ENCODE assay signal across 9 cellular contexts in genomic region chr2:177147093-177147694, GRCh38.
DNase-seq lines count a peak whose midpoint lies in the region; ATAC-seq, FAIRE-seq and TF ChIP-seq lines count a peak whose summit lies in the region.
"Had no signal": no experiment of that assay in that cellular context is flagged by ENCODE, and none has a peak within 500 bp of the region (broad histone marks: within the 10 kb centered on the region; RNA-seq: fewer than 3 reads in every experiment).

No MANE protein-coding gene starts in this region.

- no peak for TF ChIP-seq EP300 in SK-N-SH (IDR thresholded peaks at IDR 0.05; ENCODE audit: borderline replicate concordance in 1 of 2, low read depth in 1 of 2, low read length in 1 of 2)

- TF ChIP-seq RAD21 in SK-N-SH (IDR thresholded peaks at IDR 0.05; ENCODE audit: low read length): peak; percentile 90

- peak; percentile 97 for FAIRE-seq in pancreas (lab: Jason Lieb, UNC)

- peaks cover 32% of the 10 kb centered on the region for H3K27me3 Mint-ChIP-seq in activated CD4-positive, alpha-beta T cell treated with anti-CD3 and anti-CD28 coated beads for 36 hours

- peaks cover 14% of the 10 kb centered on the region for H3K4me1 Mint-ChIP-seq in activated CD4-positive, alpha-beta T cell treated with anti-CD3 and anti-CD28 coated beads for 36 hours

- CTCF ChIA-PET in activated CD4-positive, alpha-beta T cell treated with anti-CD3 and anti-CD28 coated beads for 36 hours (lab: Charles Lee): interaction anchor here (0.6 to 4.7 kb wide), 22 partner anchors 9 to 1020 kb away, joined by 3 to 43 read pairs (median 5); no protein-coding TSS in a partner anchor
- CTCF ChIA-PET in SK-N-SH (lab: Yijun Ruan, JAX): interaction anchor here (0.6 to 12.7 kb wide), 36 partner anchors 9 to 1045 kb away, joined by 3 to 231 read pairs (median 9); partner anchors contain the start of gene HOXD9

- H4K20me1 ChIP-seq in SK-N-SH (ENCODE audit: insufficient read depth): no peaks in the 10 kb centered on the region

- H3K9me3 ChIP-seq in SK-N-SH (no peaks in the 10 kb centered on the region), pancreas (no peaks in the 10 kb centered on the region), MG63 (no peaks in the 10 kb centered on the region)

- H3K27ac Mint-ChIP-seq in activated CD4-positive, alpha-beta T cell treated with anti-CD3 and anti-CD28 coated beads for 36 hours: no peak overlapping the region
- H3K27ac Mint-ChIP-seq: activated naive CD8-positive, alpha-beta T cell had no signal

- peak; percentile 75 for TF ChIP-seq CTCF in SK-N-SH (IDR thresholded peaks at IDR 0.05)
- peak in 3 of 4 donors; percentile 20 to 44 (median 33) for TF ChIP-seq CTCF in pancreas (IDR thresholded peaks at IDR 0.05)

- ATAC-seq in activated CD4-positive, alpha-beta T cell treated with anti-CD3 and anti-CD28 coated beads for 36 hours: peak; percentile 56
- peak; percentile 49 for ATAC-seq in GM21786 (IDR thresholded peaks at IDR 0.05; ENCODE audit: unreplicated experiment)
- ATAC-seq in pancreas: peak in 3 of 4 donors; percentile 60 to 77 (median 76)

- H3K79me2 ChIP-seq in SK-N-SH (ENCODE audit: insufficient read depth): no peaks in the 10 kb centered on the region

- no peak overlapping the region for H3K9ac ChIP-seq in SK-N-SH

- H3F3A ChIP-seq in SK-N-SH (replicated peaks; ENCODE audit: insufficient read depth): peaks cover 7% of the 10 kb centered on the region

- H3K4me2 ChIP-seq in SK-N-SH: no peak overlapping the region

- intact Hi-C loops in activated CD4-positive, alpha-beta T cell treated with anti-CD3 and anti-CD28 coated beads for 36 hours (cut with DNase I, micrococcal nuclease): loop anchor here (1.0 to 10.0 kb wide), 16 partner anchors 75 to 1455 kb away; no protein-coding TSS in a partner anchor
- intact Hi-C loops in pancreas (cut with DNase I): loop anchor here in 1 of 3 donors (10.0 kb wide), 1 partner anchor 1022 kb away; the partner anchor contains the start of genes HOXD8 and HOXD9

- H3K9me2 ChIP-seq in SK-N-SH: no peaks in the 10 kb centered on the region

- no peaks in the 10 kb centered on the region for H3K9me3 Mint-ChIP-seq in activated CD4-positive, alpha-beta T cell treated with anti-CD3 and anti-CD28 coated beads for 36 hours (ENCODE audit: low read depth)

- no peaks in the 10 kb centered on the region for H3K36me3 Mint-ChIP-seq in activated CD4-positive, alpha-beta T cell treated with anti-CD3 and anti-CD28 coated beads for 36 hours (ENCODE audit: low read depth)
- H3K36me3 Mint-ChIP-seq: activated naive CD8-positive, alpha-beta T cell had no signal

- WGBS in SK-N-SH (ENCODE audit: low lambda C conversion rate): under 1% methylated on average over 2 of the region's 2 CpGs
- 1 to 3% methylated on average over 2 of the region's 2 CpGs for WGBS in pancreas, 2 donors

- H3K4me1 ChIP-seq in SK-N-SH (ENCODE audit: control insufficient read depth in 1 of 2, insufficient read depth in 2 of 2, low read depth in 1 of 2, low read length in 1 of 2) (peaks cover 5 to 10% of the 10 kb centered on the region in 2 experiments; a peak in 3 of 4 replicates), pancreas (peaks cover 0 to 8% (median 3%) of the 10 kb centered on the region in 3 donors)

- H3K36me3 ChIP-seq in SK-N-SH (replicated peaks in 1 of 2; ENCODE audit: control insufficient read depth in 1 of 2, insufficient read depth in 2 of 2, low read length in 1 of 2) (no peaks in the 10 kb centered on the region), pancreas (no peaks in the 10 kb centered on the region), MG63 (no peaks in the 10 kb centered on the region)

- H3K4me3 Mint-ChIP-seq in activated CD4-positive, alpha-beta T cell treated with anti-CD3 and anti-CD28 coated beads for 36 hours: no peak overlapping the region

- H2AFZ ChIP-seq in SK-N-SH (ENCODE audit: low read depth): no peak overlapping the region

- POLR2A ChIA-PET in activated CD4-positive, alpha-beta T cell treated with anti-CD3 and anti-CD28 coated beads for 36 hours (lab: Charles Lee): no interaction called here
- POLR2A ChIA-PET in SK-N-SH (lab: Yijun Ruan, JAX): no interaction called here

- no peaks in the 10 kb centered on the region for H3K27me3 ChIP-seq in SK-N-SH (ENCODE audit: insufficient read depth)
- peaks cover 3 to 48% (median 8%) of the 10 kb centered on the region in 4 donors for H3K27me3 ChIP-seq in pancreas
- peaks cover 36% of the 10 kb centered on the region for H3K27me3 ChIP-seq in MG63

- peak; percentile 16 for DNase-seq in activated CD4-positive, alpha-beta T cell treated with anti-CD3 and anti-CD28 coated beads for 36 hours
- DNase-seq in activated CD4-positive, alpha-beta T cell treated with anti-CD3 and anti-CD28 coated beads for 48 hours: no peak
- peak; percentile 58 for DNase-seq in NCI-H1092 treated with DMSO at 0.1 percent for 48 hours (lab: John Stamatoyannopoulos, UW)
- DNase-seq in SK-N-SH: peak; percentile 40
- DNase-seq in fibroblast of gingiva (ENCODE audit: low read depth): peak; percentile 45
- DNase-seq in pancreas: no peak
- no peak for DNase-seq in MG63

- no peak overlapping the region; a peak in 1 of 4 replicates for H3K4me3 ChIP-seq in SK-N-SH (ENCODE audit: low read depth in 2 of 2, low read length in 1 of 2)
- no peak overlapping the region for H3K4me3 ChIP-seq in pancreas
- H3K4me3 ChIP-seq in MG63: no peak overlapping the region

- no peak overlapping the region for H3K27ac ChIP-seq in SK-N-SH (ENCODE audit: low read depth in 2 of 2, low read length in 1 of 2)
- H3K27ac ChIP-seq in pancreas: no peak overlapping the region

TF ChIP-seq in SK-N-SH, 30 proteins besides CTCF, POLR2A, EP300 and RAD21:
- 0 out of 2 replicates have a peak, but pooled peaks have one; percentile 16 for TF ChIP-seq RFX5 (IDR thresholded peaks at IDR 0.05; ENCODE audit: low read length)
- 0 out of 2 replicates have a peak, but pooled peaks have one; percentile 11 for TF ChIP-seq TCF12 (IDR thresholded peaks at IDR 0.05)
- 0 out of 2 replicates have a peak, but pooled peaks have one; percentile 6 for TF ChIP-seq GATA2 (CRISPR knock-in tag; IDR thresholded peaks at IDR 0.05)
- TF ChIP-seq, protein P1, sequence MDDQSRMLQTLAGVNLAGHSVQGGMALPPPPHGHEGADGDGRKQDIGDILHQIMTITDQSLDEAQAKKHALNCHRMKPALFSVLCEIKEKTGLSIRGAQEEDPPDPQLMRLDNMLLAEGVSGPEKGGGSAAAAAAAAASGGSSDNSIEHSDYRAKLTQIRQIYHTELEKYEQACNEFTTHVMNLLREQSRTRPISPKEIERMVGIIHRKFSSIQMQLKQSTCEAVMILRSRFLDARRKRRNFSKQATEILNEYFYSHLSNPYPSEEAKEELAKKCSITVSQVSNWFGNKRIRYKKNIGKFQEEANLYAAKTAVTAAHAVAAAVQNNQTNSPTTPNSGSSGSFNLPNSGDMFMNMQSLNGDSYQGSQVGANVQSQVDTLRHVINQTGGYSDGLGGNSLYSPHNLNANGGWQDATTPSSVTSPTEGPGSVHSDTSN (IDR thresholded peaks at IDR 0.05): no peak
- TF ChIP-seq CHD2 (IDR thresholded peaks at IDR 0.05; ENCODE audit: low read length, partially characterized antibody): no peak
- TF ChIP-seq SMC3 (IDR thresholded peaks at IDR 0.05; ENCODE audit: low read depth, low read length): peak; percentile 56

Comparison
In these comparisons a context has a peak if more than half of its experiments do, and no peak if none do; other contexts are left out.
1. DNase-seq: peak in activated CD4-positive, alpha-beta T cell treated with anti-CD3 and anti-CD28 coated beads for 36 hours (single experiment), NCI-H1092 treated with DMSO at 0.1 percent for 48 hours (single experiment), SK-N-SH (single experiment) and fibroblast of gingiva (single experiment); none in activated CD4-positive, alpha-beta T cell treated with anti-CD3 and anti-CD28 coated beads for 48 hours (single experiment), pancreas (0 of 6) and MG63 (single experiment).
2. Peak in every context shown above with its lines, with median percentiles within 50 percentile points of each other: ATAC-seq.